In genomic region chr19:6372594-6373095, GRCh38 we compare ENCODE assay signal across 8 cellular contexts. TPM values are rescaled to one million over a fixed set of nuclear protein-coding genes. Genes with fewer than 3 reads are reported as not detected.
DNase-seq lines count a peak whose midpoint lies in the region; ATAC-seq and TF ChIP-seq lines count a peak whose summit lies in the region.

TSS of gene ALKBH7 (plus strand) at chr19:6372794. CDS start at chr19:6372821, 27 bp downstream.

- ATAC-seq in GM21723 (IDR thresholded peaks at IDR 0.05; ENCODE audit: unreplicated experiment) = peak; percentile 79
- peak; percentile 90 for ATAC-seq in Panc1

- H3K27ac ChIP-seq in Panc1 (ENCODE audit: low read length) (peak within 1 kb of the TSS; percentile 92), esophagus muscularis mucosa (replicated peaks in 1 of 4) (peak within 1 kb of the TSS; percentile 95 to 100 (median 99)), muscle layer of colon (ENCODE audit: low read depth, low read length) (peak within 1 kb of the TSS; percentile 97)

- intact Hi-C loops in Panc1 (cut with micrococcal nuclease; ENCODE audit: unreplicated experiment) (no loop called here), esophagus muscularis mucosa (cut with DNase I) (no loop called here)

- H3K27me3 ChIP-seq in Panc1 (ENCODE audit: control insufficient read depth, insufficient read depth, low read length) = no peaks in the 10 kb centered on the region
- no peaks in the 10 kb centered on the region for H3K27me3 ChIP-seq in esophagus muscularis mucosa
- H3K27me3 ChIP-seq in muscle layer of colon (ENCODE audit: control insufficient read depth in 1 of 2, insufficient read depth in 2 of 2, low read length in 2 of 2) = no peaks in the 10 kb centered on the region

- CTCF ChIA-PET in Panc1 (lab: Charles Lee) = interaction anchor here (0.6 kb wide), 4 partner anchors 56 to 1002 kb away, joined by 3 to 5 read pairs (median 4); no protein-coding TSS in a partner anchor

- H3K36me3 ChIP-seq in Panc1 (ENCODE audit: control insufficient read depth, insufficient read depth, low read length) (no peaks in the 10 kb centered on the region), esophagus muscularis mucosa (peaks cover 15 to 38% (median 35%) of the 10 kb centered on the region in 4 donors), muscle layer of colon (ENCODE audit: insufficient read depth, low read length) (peaks cover 11% of the 10 kb centered on the region)

- TF ChIP-seq CTCF in Panc1 (IDR thresholded peaks at IDR 0.05) (no peak), esophagus muscularis mucosa (IDR thresholded peaks at IDR 0.05) (no peak)

- in situ Hi-C loops in Panc1 (cut with HindIII; ENCODE audit: low pct_unique_long_range_greater_than_20kb, low sequenced_read_pairs) = no loop called here

- peaks cover 2% of the 10 kb centered on the region for H3K4me1 ChIP-seq in Panc1 (ENCODE audit: control insufficient read depth, insufficient read depth, low read length)
- peaks cover 13 to 52% (median 45%) of the 10 kb centered on the region in 4 donors for H3K4me1 ChIP-seq in esophagus muscularis mucosa
- H3K4me1 ChIP-seq in muscle layer of colon (ENCODE audit: insufficient read depth, low read length) = peaks cover 8% of the 10 kb centered on the region

- peak within 1 kb of the TSS; percentile 37 for H3K9ac ChIP-seq in muscle layer of colon (ENCODE audit: low read length)

- 0% methylated on average over 2 of the region's 47 CpGs for WGBS in esophagus muscularis mucosa

- DNase-seq in DMS153 (lab: John Stamatoyannopoulos, UW) = peak; percentile 100
- peak; percentile 99 for DNase-seq in KG1 (lab: John Stamatoyannopoulos, UW)
- DNase-seq in Panc1 (ENCODE audit: low read depth, low spot score) = peak; percentile 91
- peak; percentile 90 for DNase-seq in activated T-helper 1 cell treated with Interleukin-2 at 50 U/mL for 16 hours (ENCODE audit: low read depth)
- peak; percentile 99 for DNase-seq in esophagus muscularis mucosa (ENCODE audit: extremely low spot score)
- DNase-seq in stimulated activated CD8-positive, alpha-beta memory T cell treated with anti-CD3 and anti-CD28 coated beads, Interleukin-7, amount 100 ng/mL, for 1 hour (ENCODE audit: low read depth in 2 of 2) = peak; percentile 85 to 89

- POLR2A ChIA-PET in Panc1 (lab: Charles Lee) = interaction anchor here (0.6 to 0.9 kb wide), 2 partner anchors 19 to 144 kb away, joined by 3 to 6 read pairs; no protein-coding TSS in a partner anchor

- TF ChIP-seq EP300 in esophagus muscularis mucosa (IDR thresholded peaks at IDR 0.05) = no peak

- H3K9me3 ChIP-seq in Panc1 (ENCODE audit: control insufficient read depth, insufficient read depth, low read depth, low read length) (no peaks in the 10 kb centered on the region), esophagus muscularis mucosa (no peaks in the 10 kb centered on the region), muscle layer of colon (ENCODE audit: low read length) (no peaks in the 10 kb centered on the region)

- peak within 1 kb of the TSS; percentile 72 to 76 for H3K4me3 ChIP-seq in Panc1 (ENCODE audit: low read depth in 2 of 2, low read length in 2 of 2)
- H3K4me3 ChIP-seq in esophagus muscularis mucosa = peak within 1 kb of the TSS; percentile 71 to 94 (median 84)
- H3K4me3 ChIP-seq in muscle layer of colon (ENCODE audit: low read depth in 1 of 2, low read length in 2 of 2) = peak within 1 kb of the TSS; percentile 73 to 81

- peak; percentile 33 for TF ChIP-seq POLR2A in esophagus muscularis mucosa (IDR thresholded peaks at IDR 0.05; ENCODE audit: low read depth)

- BruUV-seq in Panc1 (replicated peaks; lab: Mats Ljungman, UMichigan) = no TSS peak

RNA-seq across cellular contexts. Expression of gene ALKBH7, which starts in this region (rescaled TPM):
- total RNA-seq in Panc1 (2021; ENCODE audit: unreplicated experiment) (65.0 TPM), esophagus muscularis mucosa (100 to 1,000 TPM in 1 of 4 donors, 10 to 100 TPM in 3; 55.2 to 109 (median 71.8) TPM)
- polyA plus RNA-seq in Panc1 (2012; ENCODE audit: insufficient read length) = 68.6 TPM

Comparison
In these comparisons a context has a peak if more than half of its experiments do, and no peak if none do; other contexts are left out.
1. Peak in every context shown above with its lines: DNase-seq, ATAC-seq, H3K4me3 ChIP-seq and H3K27ac ChIP-seq.